Comparison of ENCODE assay signal across 16 cellular contexts in the genomic region with DNA sequence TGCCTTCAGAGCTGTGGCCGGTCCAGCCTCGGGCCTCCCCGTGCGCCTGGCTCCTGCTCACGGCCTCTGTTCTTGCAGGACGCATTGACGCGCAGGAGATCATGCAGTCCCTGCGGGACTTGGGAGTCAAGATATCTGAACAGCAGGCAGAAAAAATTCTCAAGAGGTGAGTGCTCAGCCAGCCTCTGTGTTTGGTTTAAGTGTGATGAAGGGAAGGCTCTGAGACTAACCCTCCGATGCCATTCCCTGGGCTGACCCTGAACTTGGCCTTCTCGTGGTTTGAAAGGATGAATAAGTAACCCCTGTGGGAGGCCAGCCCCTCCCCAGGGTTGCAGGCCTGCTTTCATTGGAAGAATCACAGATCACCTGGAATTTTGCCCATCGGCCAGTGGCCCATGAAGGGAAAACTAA. TPM values are rescaled to one million over a fixed set of nuclear protein-coding genes. Genes with fewer than 3 reads are reported as not detected.
DNase-seq lines count a peak whose midpoint lies in the region; ATAC-seq and TF ChIP-seq lines count a peak whose summit lies in the region.
"Had no signal": no experiment of that assay in that cellular context is flagged by ENCODE, and none has a peak within 500 bp of the region (broad histone marks: within the 10 kb centered on the region; RNA-seq: fewer than 3 reads in every experiment).

No MANE protein-coding gene starts in this region.

- TF ChIP-seq CTCF in heart left ventricle (IDR thresholded peaks at IDR 0.05) (no peak), gastroesophageal sphincter (IDR thresholded peaks at IDR 0.05) (no peak), neural progenitor cell (IDR thresholded peaks at IDR 0.05) (no peak), foreskin fibroblast (IDR thresholded peaks at IDR 0.05; ENCODE audit: low read depth, low read length) (no peak)

- no peaks in the 10 kb centered on the region for H3K9me3 ChIP-seq in heart left ventricle
- no peaks in the 10 kb centered on the region for H3K9me3 ChIP-seq in gastroesophageal sphincter
- H3K9me3 ChIP-seq in neural progenitor cell (ENCODE audit: low read depth): no peaks in the 10 kb centered on the region
- no peaks in the 10 kb centered on the region for H3K9me3 ChIP-seq in naive thymus-derived CD4-positive, alpha-beta T cell (ENCODE audit: control insufficient read depth in 2 of 3, low read length in 3 of 3)
- H3K9me3 ChIP-seq: suprapubic skin had no signal

- H3K27ac ChIP-seq in heart left ventricle (peak overlapping the region in 7 of 12 donors; percentile 31 to 95 (median 93)), gastroesophageal sphincter (peak overlapping the region in 3 of 4 donors; percentile 94 to 99 (median 96)), neural progenitor cell (no peak overlapping the region)
- H3K27ac ChIP-seq in naive thymus-derived CD4-positive, alpha-beta T cell (ENCODE audit: low read depth, low read length): no peak overlapping the region
- H3K27ac ChIP-seq: PC-9 had no signal

- POLR2A ChIA-PET in naive thymus-derived CD4-positive, alpha-beta T cell (lab: Charles Lee): interaction anchor here (0.9 to 1.4 kb wide), 2 partner anchors 120 to 121 kb away, joined by 3 read pairs; no protein-coding TSS in a partner anchor

- no peak overlapping the region for H3K4me3 Mint-ChIP-seq in neural progenitor cell
- no peak overlapping the region for H3K4me3 Mint-ChIP-seq in naive thymus-derived CD4-positive, alpha-beta T cell

- intact Hi-C loops in heart left ventricle (cut with DNase I) (no loop called here), left ventricle myocardium superior (cut with micrococcal nuclease) (no loop called here)
- intact Hi-C loops in naive thymus-derived CD4-positive, alpha-beta T cell (cut with micrococcal nuclease): no loop called here

- peaks cover 18% of the 10 kb centered on the region for H3K36me3 Mint-ChIP-seq in neural progenitor cell
- peaks cover 6 to 29% (median 8%) of the 10 kb centered on the region in 5 donors for H3K36me3 Mint-ChIP-seq in naive thymus-derived CD4-positive, alpha-beta T cell

- TF ChIP-seq EP300 in gastroesophageal sphincter (IDR thresholded peaks at IDR 0.05): no peak

- H3K4me2 ChIP-seq in neural progenitor cell: no peak overlapping the region
- H3K4me2 ChIP-seq: PC-9 had no signal

- H2AFZ ChIP-seq in neural progenitor cell (replicated peaks): no peak overlapping the region
- H2AFZ ChIP-seq: PC-9 had no signal

- no peaks in the 10 kb centered on the region for H3K27me3 ChIP-seq in heart left ventricle
- H3K27me3 ChIP-seq in gastroesophageal sphincter: no peaks in the 10 kb centered on the region
- no peaks in the 10 kb centered on the region for H3K27me3 ChIP-seq in neural progenitor cell
- no peaks in the 10 kb centered on the region for H3K27me3 ChIP-seq in naive thymus-derived CD4-positive, alpha-beta T cell (ENCODE audit: control insufficient read depth in 2 of 2, insufficient read depth in 2 of 2, low read length in 2 of 2)
- H3K27me3 ChIP-seq: suprapubic skin had no signal

- H3K4me1 Mint-ChIP-seq in neural progenitor cell: peaks cover 41% of the 10 kb centered on the region
- H3K4me1 Mint-ChIP-seq in naive thymus-derived CD4-positive, alpha-beta T cell: peaks cover 36 to 79% (median 59%) of the 10 kb centered on the region in 7 donors

- H3K4me3 ChIP-seq in heart left ventricle: peak overlapping the region in 2 of 12 donors; percentile 1 to 60
- H3K4me3 ChIP-seq in gastroesophageal sphincter: no peak overlapping the region
- H3K4me3 ChIP-seq in neural progenitor cell: no peak overlapping the region
- no peak overlapping the region for H3K4me3 ChIP-seq in naive thymus-derived CD4-positive, alpha-beta T cell (ENCODE audit: low read length)
- H3K4me3 ChIP-seq in foreskin fibroblast (ENCODE audit: low read depth in 1 of 2, low read length in 2 of 2): no peak overlapping the region
- H3K4me3 ChIP-seq: PC-9 had no signal

- 71 to 83% (median 73%) methylated on average over 12 of the region's 12 CpGs for WGBS in heart left ventricle, 4 donors
- WGBS in gastroesophageal sphincter (ENCODE audit: low coverage in 1 of 2), 2 donors: 54 to 88% methylated on average over 4 to 9 of the region's 12 CpGs

- no peaks in the 10 kb centered on the region for H3K9me3 Mint-ChIP-seq in neural progenitor cell
- H3K9me3 Mint-ChIP-seq in naive thymus-derived CD4-positive, alpha-beta T cell: no peaks in the 10 kb centered on the region
- H3K9me3 Mint-ChIP-seq: activated T-helper 2 cell treated with anti-CD3 and anti-CD28 coated beads, Interferon-gamma antibody, Interleukin-2, Interleukin-4, amounts not matched to agents 10 μg/mL and 5 μg/mL and 100 μg/mL, durations not matched to agents 14 hours and 24 hours and 36 hours had no signal

- peaks cover 20% of the 10 kb centered on the region for H3K79me2 ChIP-seq in neural progenitor cell (ENCODE audit: low read depth)

- TF ChIP-seq POLR2A in heart left ventricle (IDR thresholded peaks at IDR 0.05) (no peak), gastroesophageal sphincter (IDR thresholded peaks at IDR 0.05) (no peak)

- peak overlapping the region; percentile 42 for H3K27ac Mint-ChIP-seq in neural progenitor cell
- H3K27ac Mint-ChIP-seq in naive thymus-derived CD4-positive, alpha-beta T cell: peak overlapping the region in 2 of 9 donors; percentile 28 to 68
- H3K27ac Mint-ChIP-seq: activated T-helper 2 cell treated with anti-CD3 and anti-CD28 coated beads, Interferon-gamma antibody, Interleukin-2, Interleukin-4, amounts not matched to agents 10 μg/mL and 5 μg/mL and 100 μg/mL, durations not matched to agents 14 hours and 24 hours and 36 hours had no signal

- H3K4me1 ChIP-seq in heart left ventricle (peaks cover 12 to 77% (median 53%) of the 10 kb centered on the region in 12 donors), gastroesophageal sphincter (peaks cover 3 to 82% (median 22%) of the 10 kb centered on the region in 3 donors), neural progenitor cell (peaks cover 22% of the 10 kb centered on the region)
- peaks cover 13 to 43% of the 10 kb centered on the region in 2 donors for H3K4me1 ChIP-seq in naive thymus-derived CD4-positive, alpha-beta T cell (ENCODE audit: control insufficient read depth in 2 of 2, insufficient read depth in 2 of 2, low read length in 2 of 2)

- H3F3A ChIP-seq in neural progenitor cell (ENCODE audit: low read depth): peaks cover 16% of the 10 kb centered on the region

- DNase-seq in heart left ventricle (peak in 3 of 5 donors; percentile 17 to 26 (median 20)), left ventricle myocardium superior (no peak), neural progenitor cell (ENCODE audit: low spot score) (no peak), foreskin fibroblast (no peak)
- DNase-seq in stimulated activated CD4-positive, alpha-beta T cell treated with anti-CD3 and anti-CD28 coated beads, Interleukin-2, amount 100 ng/mL, for 48 hours: no peak
- DNase-seq in naive thymus-derived CD4-positive, alpha-beta T cell: no peak
- DNase-seq: DMS153, IMR-90, NCI-H1436, NCI-H510A, retina had no signal

- CTCF ChIA-PET in naive thymus-derived CD4-positive, alpha-beta T cell (lab: Charles Lee): interaction anchor here (1.5 kb wide), 1 partner anchor 10 kb away, joined by 3 read pairs; no protein-coding TSS in a partner anchor

- H4K20me1 ChIP-seq in neural progenitor cell (ENCODE audit: low read depth): peaks cover 28% of the 10 kb centered on the region

- H3K27me3 Mint-ChIP-seq in neural progenitor cell (ENCODE audit: insufficient read depth, low read depth): peaks cover 5% of the 10 kb centered on the region
- H3K27me3 Mint-ChIP-seq in naive thymus-derived CD4-positive, alpha-beta T cell: no peaks in the 10 kb centered on the region

- peaks cover 0 to 58% (median 47%) of the 10 kb centered on the region in 9 donors for H3K36me3 ChIP-seq in heart left ventricle
- H3K36me3 ChIP-seq in gastroesophageal sphincter: peaks cover 0 to 56% of the 10 kb centered on the region in 2 donors
- H3K36me3 ChIP-seq in neural progenitor cell: no peaks in the 10 kb centered on the region
- H3K36me3 ChIP-seq in naive thymus-derived CD4-positive, alpha-beta T cell (ENCODE audit: control insufficient read depth in 2 of 3, insufficient read depth in 3 of 3, low read length in 3 of 3): peaks cover 5 to 47% (median 13%) of the 10 kb centered on the region in 3 experiments

- no peak for ATAC-seq in heart left ventricle
- ATAC-seq in left ventricle myocardium superior: no peak
- no peak for ATAC-seq in gastroesophageal sphincter
- ATAC-seq in naive thymus-derived CD4-positive, alpha-beta T cell: no peak
- ATAC-seq in HG02642 (IDR thresholded peaks at IDR 0.05; ENCODE audit: poor library complexity, unreplicated experiment): no peak

- no peak overlapping the region for H3K9ac ChIP-seq in neural progenitor cell

RNA-seq across cellular contexts. Expression of gene PTGES2, which starts 26.3 kb away (rescaled TPM):
- total RNA-seq in heart left ventricle (100 to 1,000 TPM; 116 to 166 (median 139) TPM), left ventricle myocardium superior (157 TPM), gastroesophageal sphincter (10 to 100 TPM; 46.1 to 85.8 (median 57.5) TPM), neural progenitor cell (ENCODE audit: low replicate concordance) (25.7 and 61.2 TPM in 2 replicates)
- polyA plus RNA-seq in heart left ventricle: 100 to 1,000 TPM; 143 to 179 TPM
- total RNA-seq in naive thymus-derived CD4-positive, alpha-beta T cell: 10 to 100 TPM; 52.0 to 70.8 (median 61.3) TPM
- polyA plus RNA-seq in naive thymus-derived CD4-positive, alpha-beta T cell: 10 to 100 TPM; 32.3 to 36.1 TPM

RNA-seq across cellular contexts. Expression of gene SLC25A25, which starts 33.2 kb away (rescaled TPM):
- total RNA-seq in heart left ventricle (10 to 100 TPM in 3 of 9 donors, 1 to 10 TPM in 6; 3.2 to 15.1 (median 6.7) TPM), left ventricle myocardium superior (4.8 TPM), gastroesophageal sphincter (10 to 100 TPM; 16.1 to 64.1 (median 18.3) TPM), neural progenitor cell (ENCODE audit: low replicate concordance) (8.5 and 15.7 TPM in 2 replicates)
- polyA plus RNA-seq in heart left ventricle: 1 to 10 TPM; 1.7 to 8.8 TPM
- total RNA-seq in naive thymus-derived CD4-positive, alpha-beta T cell: 10 to 100 TPM; 12.4 to 26.3 (median 15.1) TPM
- polyA plus RNA-seq in naive thymus-derived CD4-positive, alpha-beta T cell: 10 to 100 TPM in 1 of 2 donors, 1 to 10 TPM in 1; 8.4 to 14.7 TPM

RNA-seq across cellular contexts. Expression of gene NAIF1, which starts 34.1 kb away (rescaled TPM):
- total RNA-seq in heart left ventricle (1 to 10 TPM; 3.5 to 8.9 (median 7.2) TPM), left ventricle myocardium superior (4.7 TPM), gastroesophageal sphincter (10 to 100 TPM in 1 of 4 donors, 1 to 10 TPM in 3; 5.3 to 11.4 (median 8.6) TPM), neural progenitor cell (ENCODE audit: low replicate concordance) (8.4 and 9.5 TPM in 2 replicates)
- 1 to 10 TPM; 4.0 to 5.0 TPM for polyA plus RNA-seq in heart left ventricle
- 10 to 100 TPM; 10.7 to 13.3 (median 11.8) TPM for total RNA-seq in naive thymus-derived CD4-positive, alpha-beta T cell
- polyA plus RNA-seq in naive thymus-derived CD4-positive, alpha-beta T cell: 10 to 100 TPM in 1 of 2 donors, 1 to 10 TPM in 1; 8.6 to 14.8 TPM

RNA-seq across cellular contexts. Expression of gene LCN2, which starts 48.0 kb away (rescaled TPM):
- total RNA-seq in heart left ventricle (1 to 10 TPM in 1 of 9 donors, not detected in 8; 5.8 TPM), left ventricle myocardium superior (0.32 TPM), gastroesophageal sphincter (100 to 1,000 TPM in 1 of 4 donors, 1 to 10 TPM in 1, under 1 TPM in 1, not detected in 1; 0.58 to 222 (median 1.4) TPM), neural progenitor cell (ENCODE audit: low replicate concordance) (not detected in 2 replicates)
- polyA plus RNA-seq in heart left ventricle: 1 to 10 TPM in 1 of 2 donors, not detected in 1; 1.1 TPM
- total RNA-seq in naive thymus-derived CD4-positive, alpha-beta T cell: not detected
- not detected for polyA plus RNA-seq in naive thymus-derived CD4-positive, alpha-beta T cell
- total RNA-seq: activated T-helper 2 cell treated with anti-CD3 and anti-CD28 coated beads, Interferon-gamma antibody, Interleukin-2, Interleukin-4, amounts not matched to agents 10 μg/mL and 5 μg/mL and 100 μg/mL, durations not matched to agents 14 hours and 24 hours and 36 hours; IMR-90 had no signal
- polyA plus RNA-seq: IMR-90 had no signal

RNA-seq across cellular contexts. Expression of gene BBLN, which starts 58.8 kb away (rescaled TPM):
- total RNA-seq in heart left ventricle: 100 to 1,000 TPM in 2 of 9 donors, 10 to 100 TPM in 7; 29.9 to 280 (median 46.4) TPM
- 100 to 1,000 TPM in 1 of 2 donors, 10 to 100 TPM in 1; 47.3 to 122 TPM for polyA plus RNA-seq in heart left ventricle
- total RNA-seq in left ventricle myocardium superior: 41.7 TPM
- total RNA-seq in gastroesophageal sphincter: 100 to 1,000 TPM; 139 to 165 (median 145) TPM
- total RNA-seq in neural progenitor cell (ENCODE audit: low replicate concordance): 69.4 and 228 TPM in 2 replicates
- total RNA-seq in naive thymus-derived CD4-positive, alpha-beta T cell: 10 to 100 TPM; 42.7 to 87.8 (median 48.0) TPM
- 100 to 1,000 TPM in 1 of 2 donors, 10 to 100 TPM in 1; 99.2 to 102 TPM for polyA plus RNA-seq in naive thymus-derived CD4-positive, alpha-beta T cell

Comparison
In these comparisons a context has a peak if more than half of its experiments do, and no peak if none do; other contexts are left out.
1. DNase-seq: peak in heart left ventricle (3 of 5); none in left ventricle myocardium superior (single experiment), neural progenitor cell (single experiment), stimulated activated CD4-positive, alpha-beta T cell treated with anti-CD3 and anti-CD28 coated beads, Interleukin-2, amount 100 ng/mL, for 48 hours (0 of 2), naive thymus-derived CD4-positive, alpha-beta T cell (0 of 9) and foreskin fibroblast (0 of 2).
2. H3K27ac ChIP-seq: peak in heart left ventricle (7 of 12) and gastroesophageal sphincter (3 of 4); none in neural progenitor cell (single experiment) and naive thymus-derived CD4-positive, alpha-beta T cell (single experiment).